24 cellular contexts compared by ENCODE assay signal in genomic region chr5:161600156-161600555, GRCh38. TPM values are rescaled to one million over a fixed set of nuclear protein-coding genes. Genes with fewer than 3 reads are reported as not detected.
DNase-seq lines count a peak whose midpoint lies in the region; ATAC-seq, FAIRE-seq and TF ChIP-seq lines count a peak whose summit lies in the region.
"Had no signal": no experiment of that assay in that cellular context is flagged by ENCODE, and none has a peak within 500 bp of the region (broad histone marks: within the 10 kb centered on the region; RNA-seq: fewer than 3 reads in every experiment).

No MANE protein-coding gene starts in this region.

- H3K36me3 ChIP-seq in H7 (replicated peaks; ENCODE audit: control insufficient read depth, insufficient read depth, low read length) (no peaks in the 10 kb centered on the region), H1 (ENCODE audit: control insufficient read depth in 2 of 4, insufficient read depth in 4 of 4, low read length in 3 of 4) (no peaks in the 10 kb centered on the region), neuronal stem cell (replicated peaks in 1 of 2; ENCODE audit: control insufficient read depth in 2 of 2, insufficient read depth in 2 of 2, low read length in 2 of 2) (no peaks in the 10 kb centered on the region), upper lobe of right lung (no peaks in the 10 kb centered on the region)

- DNase-seq in H7 (peak; percentile 25), H1 (ENCODE audit: low read depth in 1 of 2, low spot score in 2 of 2) (no peak), iPS-NIHi11 (ENCODE audit: low spot score) (peak; percentile 8), neuronal stem cell (ENCODE audit: low spot score) (peak; percentile 5), right cardiac atrium (no peak), upper lobe of right lung (no peak), amygdala (lab: John Stamatoyannopoulos, UW) (no peak)
- DNase-seq: C1 segment of cervical spinal cord; CD4-positive, alpha-beta memory T cell; COR-L47; DMS 273 treated with DMSO at 0.1 percent for 48 hours; DMS79; EL; GDM1; GM23248; HCEC 1CT had no signal

- ATAC-seq in HG03045 (IDR thresholded peaks at IDR 0.05; ENCODE audit: unreplicated experiment) (no peak), right cardiac atrium (no peak), upper lobe of right lung (no peak)
- ATAC-seq: GM12878 had no signal

- H3K4me2 ChIP-seq in H1 (ENCODE audit: insufficient read depth in 1 of 2, low read depth in 2 of 2, low read length in 2 of 2) (no peak overlapping the region), neuronal stem cell (ENCODE audit: insufficient read depth, low read length, poor library complexity, severe bottlenecking) (no peak overlapping the region)

- TF ChIP-seq CTCF in H1 (IDR thresholded peaks at IDR 0.05; ENCODE audit: control extremely low read depth in 1 of 3, insufficient read depth in 1 of 3, low read depth in 1 of 3, low read length in 3 of 3) (no peak), upper lobe of right lung (IDR thresholded peaks at IDR 0.05) (no peak)

- H3K9ac ChIP-seq in H1 (replicated peaks in 1 of 4; ENCODE audit: extremely low read depth in 1 of 4, low read depth in 3 of 4, low read length in 3 of 4) (no peak overlapping the region), neuronal stem cell (ENCODE audit: low read depth, low read length, poor library complexity) (no peak overlapping the region)
- H3K9ac ChIP-seq: GM23248 had no signal

- H3K56ac ChIP-seq in H1 (replicated peaks; ENCODE audit: insufficient read length, low read depth, low read length): no peak overlapping the region

- no peak overlapping the region for H2BK20ac ChIP-seq in H1 (ENCODE audit: low read length)

- TF ChIP-seq EP300 in H1 (IDR thresholded peaks at IDR 0.05; ENCODE audit: borderline replicate concordance in 1 of 2, low read depth in 2 of 2, low read length in 2 of 2): no peak

- CTCF ChIA-PET in H1 (lab: Charles Lee; ENCODE audit: partially characterized antibody): interaction anchor here (1.1 to 2.3 kb wide), 4 partner anchors 16 to 1161 kb away, joined by 4 to 6 read pairs (median 4); no protein-coding TSS in a partner anchor

- WGBS in H1 (ENCODE audit: extremely low coverage in 1 of 2, insufficient coverage in 1 of 2, insufficient read length in 1 of 2, insufficient replicate concordance in 2 of 2, low coverage in 1 of 2, low lambda C conversion rate in 2 of 2, missing lambda C conversion rate in 1 of 2), 2 experiments: 98% methylated on average over 3 of the region's 3 CpGs; no CpG with 5 or more reads in 1 of the 2 experiments
- WGBS in neuronal stem cell (ENCODE audit: extremely low coverage in 2 of 2, insufficient read length in 2 of 2, insufficient replicate concordance in 1 of 2), 2 donors: no CpG with 5 or more reads among the region's 3 CpGs
- WGBS in right cardiac atrium: 90% methylated on average over 3 of the region's 3 CpGs

- H4K8ac ChIP-seq in H1 (ENCODE audit: extremely low read depth, insufficient read depth, low read length): no peak overlapping the region
- no peak overlapping the region for H4K8ac ChIP-seq in neuronal stem cell (ENCODE audit: low read depth, low read length)

- no peak overlapping the region for H2AK5ac ChIP-seq in H1 (ENCODE audit: low read depth, low read length)
- H2AK5ac ChIP-seq in neuronal stem cell (ENCODE audit: low read depth, low read length): no peak overlapping the region

- no peak for TF ChIP-seq RAD21 in H1 (IDR thresholded peaks at IDR 0.05 in 1 of 2, conservative IDR thresholded peaks at IDR 0.05 in 1 of 2; ENCODE audit: low read depth in 2 of 2, low read length in 2 of 2)

- H3K27me3 ChIP-seq in H7 (ENCODE audit: control insufficient read depth, insufficient read depth, low read length): no peaks in the 10 kb centered on the region
- H3K27me3 ChIP-seq in H1 (replicated peaks in 1 of 4; ENCODE audit: control insufficient read depth in 3 of 4, extremely low read depth in 1 of 4, insufficient read depth in 3 of 4, low read length in 3 of 4): no peaks in the 10 kb centered on the region
- H3K27me3 ChIP-seq in neuronal stem cell (ENCODE audit: control insufficient read depth in 3 of 3, insufficient read depth in 3 of 3, low read depth in 1 of 3, low read length in 3 of 3): no peaks in the 10 kb centered on the region
- H3K27me3 ChIP-seq in right cardiac atrium (ENCODE audit: control insufficient read depth, insufficient read depth): no peaks in the 10 kb centered on the region
- H3K27me3 ChIP-seq in upper lobe of right lung: no peaks in the 10 kb centered on the region

- no peaks in the 10 kb centered on the region for H3K9me3 ChIP-seq in H1 (ENCODE audit: insufficient read depth in 2 of 2, low read depth in 1 of 2, low read length in 1 of 2)
- H3K9me3 ChIP-seq in neuronal stem cell (replicated peaks in 1 of 2; ENCODE audit: control insufficient read depth in 2 of 2, insufficient read depth in 1 of 2, low read depth in 1 of 2, low read length in 2 of 2): no peaks in the 10 kb centered on the region
- no peaks in the 10 kb centered on the region for H3K9me3 ChIP-seq in right cardiac atrium (ENCODE audit: control insufficient read depth, low read length)
- no peaks in the 10 kb centered on the region for H3K9me3 ChIP-seq in upper lobe of right lung

- H4K5ac ChIP-seq in H1 (ENCODE audit: insufficient read length, low read depth, low read length): no peak overlapping the region

- H2BK5ac ChIP-seq in H1 (ENCODE audit: low read depth, low read length) (no peak overlapping the region), neuronal stem cell (ENCODE audit: low read length) (no peak overlapping the region)

- FAIRE-seq in H1 (lab: Jason Lieb, UNC): no peak
- FAIRE-seq: D721Med, GM12878, GM19239, H54 had no signal

- H3K79me1 ChIP-seq in H1 (ENCODE audit: low read depth, low read length): no peaks in the 10 kb centered on the region
- no peaks in the 10 kb centered on the region for H3K79me1 ChIP-seq in neuronal stem cell (ENCODE audit: low read depth, low read length)

- POLR2A ChIA-PET in H1 (lab: Charles Lee; ENCODE audit: partially characterized antibody): no interaction called here

- H4K91ac ChIP-seq in H1 (replicated peaks; ENCODE audit: insufficient read length, low read length): no peak overlapping the region
- no peak overlapping the region for H4K91ac ChIP-seq in neuronal stem cell (ENCODE audit: low read depth, low read length, poor library complexity)

- H3K4me1 ChIP-seq in H1 (replicated peaks in 1 of 4; ENCODE audit: control insufficient read depth in 3 of 4, insufficient read depth in 4 of 4, low read length in 3 of 4) (no peaks in the 10 kb centered on the region), neuronal stem cell (ENCODE audit: control insufficient read depth in 2 of 2, insufficient read depth in 1 of 2, low read depth in 1 of 2, low read length in 2 of 2) (peaks cover 0 to 2% of the 10 kb centered on the region in 2 donors), right cardiac atrium (ENCODE audit: control insufficient read depth, insufficient read depth, low read length) (no peaks in the 10 kb centered on the region), upper lobe of right lung (no peaks in the 10 kb centered on the region)

- H3K79me2 ChIP-seq in H1 (ENCODE audit: control insufficient read depth in 1 of 2, insufficient read depth in 2 of 2, low read length in 2 of 2): no peaks in the 10 kb centered on the region

- H2BK15ac ChIP-seq in H1 (ENCODE audit: low read length): no peak overlapping the region
- no peak overlapping the region for H2BK15ac ChIP-seq in neuronal stem cell (ENCODE audit: low read length)

- H3K14ac ChIP-seq in H1 (ENCODE audit: insufficient read length): no peak overlapping the region
- H3K14ac ChIP-seq in neuronal stem cell (ENCODE audit: low read length): no peak overlapping the region

- H3K18ac ChIP-seq in H1 (ENCODE audit: extremely low read depth, low read length): no peak overlapping the region
- no peak overlapping the region for H3K18ac ChIP-seq in neuronal stem cell (ENCODE audit: low read length)

- H2BK12ac ChIP-seq in H1 (ENCODE audit: low read depth, low read length) (no peak overlapping the region), neuronal stem cell (ENCODE audit: low read length) (no peak overlapping the region)

- H2AFZ ChIP-seq in H1 (ENCODE audit: low read length) (no peak overlapping the region), neuronal stem cell (ENCODE audit: low read length) (no peak overlapping the region)
- H2AFZ ChIP-seq: GM23248 had no signal

- intact Hi-C loops in right cardiac atrium (cut with DNase I) (no loop called here), upper lobe of right lung (cut with DNase I) (no loop called here)

- H2BK120ac ChIP-seq in H1 (replicated peaks; ENCODE audit: low read depth, low read length) (no peak overlapping the region), neuronal stem cell (ENCODE audit: low read depth, low read length) (no peak overlapping the region)

- H3K23ac ChIP-seq in H1 (ENCODE audit: insufficient read length): no peak overlapping the region
- no peak overlapping the region for H3K23ac ChIP-seq in neuronal stem cell (ENCODE audit: low read depth, low read length, poor library complexity)

- TF ChIP-seq POLR2A in H1 (IDR thresholded peaks at IDR 0.05; ENCODE audit: control extremely low read depth in 1 of 2, low read depth in 2 of 2, low read length in 2 of 2): no peak

- no peak overlapping the region for H3K4me3 ChIP-seq in H7 (ENCODE audit: insufficient read depth, low read depth, low read length)
- no peak overlapping the region for H3K4me3 ChIP-seq in H1 (ENCODE audit: extremely low read depth in 1 of 4, insufficient read depth in 2 of 4, low read depth in 3 of 4, low read length in 4 of 4)
- no peak overlapping the region for H3K4me3 ChIP-seq in neuronal stem cell (ENCODE audit: low read length in 2 of 2)
- H3K4me3 ChIP-seq in right cardiac atrium (ENCODE audit: low read length): no peak overlapping the region
- H3K4me3 ChIP-seq in upper lobe of right lung: no peak overlapping the region
- H3K4me3 ChIP-seq: GM12878, GM23248 had no signal

- no peaks in the 10 kb centered on the region for H4K20me1 ChIP-seq in H1 (replicated peaks in 1 of 2; ENCODE audit: control insufficient read depth in 1 of 2, insufficient read depth in 2 of 2, low read length in 2 of 2)

- H3K23me2 ChIP-seq in H1 (ENCODE audit: low read depth, low read length): no peaks in the 10 kb centered on the region; the same call in 1 of the 2 replicates

- H3K4ac ChIP-seq in H1 (replicated peaks; ENCODE audit: insufficient read length, low read depth, low read length) (no peak overlapping the region), neuronal stem cell (ENCODE audit: low read length) (no peak overlapping the region)

- H3K27ac ChIP-seq in H1 (ENCODE audit: low read depth, low read length) (no peak overlapping the region), neuronal stem cell (replicated peaks; ENCODE audit: low read length) (no peak overlapping the region), right cardiac atrium (ENCODE audit: low read length) (no peak overlapping the region), upper lobe of right lung (no peak overlapping the region)
- H3K27ac ChIP-seq: GM23248 had no signal

RNA-seq across cellular contexts. Expression of gene GABRB2, which starts 53.6 kb away (rescaled TPM):
- total RNA-seq in H7 (2014; rRNA removed; shearing (Covaris generic)): 4.7 and 5.3 TPM in 2 replicates
- 0.88 and 1.9 TPM in 2 replicates for total RNA-seq in H1 (2021; fragmentation: NEBNext Ultra II Directional; extraction: Animal tissue kit (Norgen Biotek cat#: 25700))
- polyA plus RNA-seq in H1 (2011; rRNA removed): 0.25 and 0.54 TPM in 2 replicates
- polyA plus RNA-seq in H1 (2011; cell fraction: cytosol; rRNA removed): 0.26 TPM
- polyA plus RNA-seq in H1 (2011; cell fraction: nucleus; rRNA removed): 0.60 TPM
- 0.51 to 1.4 TPM (median 0.76 TPM) in 4 replicates for polyA plus RNA-seq in H1 (2012, experiment 1 of 2)
- polyA plus RNA-seq in H1 (2012, experiment 2 of 2): 0.03 TPM
- 1.2 TPM for polyA plus RNA-seq in H1 (2013, experiment 1 of 2)
- polyA plus RNA-seq in H1 (2013, experiment 2 of 2): 0.90 TPM
- 1.0 and 3.8 TPM in 2 replicates for polyA minus RNA-seq in H1 (2011; rRNA and poly(A)+ RNA removed)
- polyA minus RNA-seq in H1 (2011; cell fraction: cytosol; rRNA and poly(A)+ RNA removed): 0.51 TPM
- 3.8 TPM for polyA minus RNA-seq in H1 (2011; cell fraction: nucleus; rRNA and poly(A)+ RNA removed)
- polyA plus RNA-seq in neuronal stem cell (2013, experiment 1 of 2): 0.56 TPM
- 0.46 TPM for polyA plus RNA-seq in neuronal stem cell (2013, experiment 2 of 2)
- under 1 TPM; 0.06 to 0.53 (median 0.16) TPM for total RNA-seq in right cardiac atrium
- 0.02 TPM for polyA plus RNA-seq in right cardiac atrium
- total RNA-seq in upper lobe of right lung: 1.6 TPM
- total RNA-seq: A172; A673; CD4-positive, alpha-beta memory T cell; GM23248 had no signal
- polyA plus RNA-seq: BJ; CD4-positive, alpha-beta memory T cell; GM23248 had no signal

Comparison
In these comparisons a context has a peak if more than half of its experiments do, and no peak if none do; other contexts are left out.
1. DNase-seq: peak in H7 (single experiment), iPS-NIHi11 (single experiment) and neuronal stem cell (single experiment); none in H1 (0 of 2), right cardiac atrium (0 of 3), upper lobe of right lung (single experiment) and amygdala (0 of 56).